ENCODE assay signal across 1 cellular context in genomic region chr2:149487189-149487588, GRCh38.
TF ChIP-seq lines count a peak whose summit lies in the region.

No MANE protein-coding gene starts in this region.

TF ChIP-seq in A549, 52 proteins besides CTCF, POLR2A, EP300 and RAD21 (continued from another document):
- no peak for TF ChIP-seq BCL3 (IDR thresholded peaks at IDR 0.05)
- no peak for TF ChIP-seq PHF8 (IDR thresholded peaks at IDR 0.05; ENCODE audit: borderline replicate concordance, low read depth)
- TF ChIP-seq POLR2AphosphoS2 (conservative IDR thresholded peaks at IDR 0.05; ENCODE audit: low read length): no peak
- TF ChIP-seq KDM1A (IDR thresholded peaks at IDR 0.05; ENCODE audit: low read depth): no peak
- TF ChIP-seq NPAS2 (CRISPR knock-in tag; IDR thresholded peaks at IDR 0.05; ENCODE audit: borderline replicate concordance): no peak
- no peak for TF ChIP-seq CBX2 (IDR thresholded peaks at IDR 0.05; ENCODE audit: borderline replicate concordance, low read depth)
- no peak for TF ChIP-seq NR3C1 (IDR thresholded peaks at IDR 0.05)
- TF ChIP-seq EHMT2 (IDR thresholded peaks at IDR 0.05; ENCODE audit: low read depth): no peak
- no peak for TF ChIP-seq FOSL2 (IDR thresholded peaks at IDR 0.05)
- TF ChIP-seq FOSL2 (CRISPR knock-in tag; IDR thresholded peaks at IDR 0.05): no peak
- no peak for TF ChIP-seq MAZ (IDR thresholded peaks at IDR 0.05; ENCODE audit: borderline replicate concordance, low read depth, low read length)
